ENCODE assay signal across 9 cellular contexts in genomic region chr20:35697696-35698297, GRCh38. TPM values are rescaled to one million over a fixed set of nuclear protein-coding genes. Genes with fewer than 3 reads are reported as not detected.
DNase-seq lines count a peak whose midpoint lies in the region; ATAC-seq and TF ChIP-seq lines count a peak whose summit lies in the region.
"Had no signal": no experiment of that assay in that cellular context is flagged by ENCODE, and none has a peak within 500 bp of the region (broad histone marks: within the 10 kb centered on the region; RNA-seq: fewer than 3 reads in every experiment).

No MANE protein-coding gene starts in this region.

- intact Hi-C loops in testis (cut with DNase I; ENCODE audit: low total_unique reads) (no loop called here), thyroid gland (cut with DNase I) (no loop called here)

- H3K27ac Mint-ChIP-seq in activated naive CD4-positive, alpha-beta T cell treated with anti-CD3 and anti-CD28 coated beads, Interleukin-2, amount 50 U/mL, for 72 hours, result peak overlapping the region; percentile 98

- H3K4me1 ChIP-seq in testis (peaks cover 19% of the 10 kb centered on the region), thyroid gland (peaks cover 4 to 19% of the 10 kb centered on the region in 2 donors)

- DNase-seq in activated effector memory CD4-positive, alpha-beta T cell treated with anti-CD3 and anti-CD28 coated beads, Interleukin-2, amount 50 U/mL, for 16 hours, result peak; percentile 41
- no peak for DNase-seq in activated effector memory CD4-positive, alpha-beta T cell treated with Interleukin-2 at 50 U/mL for 16 hours
- no peak for DNase-seq in activated naive CD4-positive, alpha-beta T cell treated with anti-CD3 and anti-CD28 coated beads, Interleukin-2, amount 50 U/mL, for 72 hours (ENCODE audit: low spot score in 2 of 2)
- DNase-seq in left lobe of liver (ENCODE audit: low spot score) (peak; percentile 23), testis (no peak), thyroid gland (no peak), SW 1271 (lab: John Stamatoyannopoulos, UW) (no peak), NCI-H2107 (lab: John Stamatoyannopoulos, UW) (no peak)
- DNase-seq: stimulated activated CD8-positive, alpha-beta memory T cell treated with anti-CD3 and anti-CD28 coated beads, Interleukin-4, amount 100 ng/mL, for 48 hours had no signal

- no peaks in the 10 kb centered on the region for H3K9me3 ChIP-seq in testis
- H3K9me3 ChIP-seq in thyroid gland, result no peaks in the 10 kb centered on the region

- H3K4me3 ChIP-seq in testis (peak overlapping the region; percentile 92 to 97), thyroid gland (replicated peaks in 1 of 3) (no peak overlapping the region)

- H3K27ac ChIP-seq in testis (no peak overlapping the region), thyroid gland (no peak overlapping the region)

- H3K9me3 Mint-ChIP-seq in activated naive CD4-positive, alpha-beta T cell treated with anti-CD3 and anti-CD28 coated beads, Interleukin-2, amount 50 U/mL, for 72 hours, result no peaks in the 10 kb centered on the region

- no peaks in the 10 kb centered on the region for H3K36me3 ChIP-seq in testis (ENCODE audit: low read depth, missing control alignments)
- H3K36me3 ChIP-seq in thyroid gland, result peaks cover 13 to 19% of the 10 kb centered on the region in 2 donors

- H3K27me3 ChIP-seq in testis (no peaks in the 10 kb centered on the region), thyroid gland (no peaks in the 10 kb centered on the region)

- 40 to 53% methylated on average over 9 of the region's 9 CpGs for WGBS in testis, 2 donors
- 70 to 78% methylated on average over 9 of the region's 9 CpGs for WGBS in thyroid gland, 2 donors

- no peak for TF ChIP-seq CTCF in testis (IDR thresholded peaks at IDR 0.05)
- TF ChIP-seq CTCF in thyroid gland (IDR thresholded peaks at IDR 0.05), result no peak

- no peak for TF ChIP-seq POLR2A in testis (IDR thresholded peaks at IDR 0.05)
- TF ChIP-seq POLR2A in thyroid gland (IDR thresholded peaks at IDR 0.05), result no peak

- ATAC-seq in activated naive CD4-positive, alpha-beta T cell treated with anti-CD3 and anti-CD28 coated beads, Interleukin-2, amount 50 U/mL, for 72 hours, result no peak
- ATAC-seq in left lobe of liver, result no peak

- H3K36me3 Mint-ChIP-seq in activated naive CD4-positive, alpha-beta T cell treated with anti-CD3 and anti-CD28 coated beads, Interleukin-2, amount 50 U/mL, for 72 hours, result peaks cover 17 to 27% of the 10 kb centered on the region in 2 donors

RNA-seq across cellular contexts. Expression of gene NFS1, which starts 1.4 kb away (rescaled TPM):
- total RNA-seq in activated naive CD4-positive, alpha-beta T cell treated with anti-CD3 and anti-CD28 coated beads, Interleukin-2, amount 50 U/mL, for 72 hours, result 10 to 100 TPM; 48.5 to 50.1 TPM
- total RNA-seq in left lobe of liver (60.9 TPM), testis (10 to 100 TPM; 84.1 to 90.6 TPM), thyroid gland (10 to 100 TPM; 21.1 to 45.5 (median 36.3) TPM)
- 86.6 TPM for polyA plus RNA-seq in testis (ENCODE audit: insufficient read depth, low read depth, low replicate concordance)

RNA-seq across cellular contexts. Expression of gene ROMO1, which starts 1.4 kb away (rescaled TPM):
- 100 to 1,000 TPM; 111 to 120 TPM for total RNA-seq in activated naive CD4-positive, alpha-beta T cell treated with anti-CD3 and anti-CD28 coated beads, Interleukin-2, amount 50 U/mL, for 72 hours
- total RNA-seq in left lobe of liver (103 TPM), testis (100 to 1,000 TPM; 200 to 276 TPM), thyroid gland (100 to 1,000 TPM in 3 of 4 donors, 10 to 100 TPM in 1; 64.7 to 402 (median 229) TPM)
- 160 TPM for polyA plus RNA-seq in testis (ENCODE audit: insufficient read depth, low read depth, low replicate concordance)

RNA-seq across cellular contexts. Expression of gene CPNE1, which starts 33.1 kb away (rescaled TPM):
- total RNA-seq in activated naive CD4-positive, alpha-beta T cell treated with anti-CD3 and anti-CD28 coated beads, Interleukin-2, amount 50 U/mL, for 72 hours, result 100 to 1,000 TPM; 332 to 352 TPM
- total RNA-seq in left lobe of liver (42.3 TPM), testis (100 to 1,000 TPM in 1 of 2 donors, 10 to 100 TPM in 1; 60.6 to 103 TPM), thyroid gland (100 to 1,000 TPM in 3 of 4 donors, 10 to 100 TPM in 1; 80.6 to 166 (median 131) TPM)
- polyA plus RNA-seq in testis (ENCODE audit: insufficient read depth, low read depth, low replicate concordance), result 105 TPM

RNA-seq across cellular contexts. Expression of gene RBM12, which starts 33.1 kb away (rescaled TPM):
- 100 to 1,000 TPM; 110 to 116 TPM for total RNA-seq in activated naive CD4-positive, alpha-beta T cell treated with anti-CD3 and anti-CD28 coated beads, Interleukin-2, amount 50 U/mL, for 72 hours
- 19.3 TPM for total RNA-seq in left lobe of liver
- 10 to 100 TPM; 40.8 to 46.3 TPM for total RNA-seq in testis
- polyA plus RNA-seq in testis (ENCODE audit: insufficient read depth, low read depth, low replicate concordance), result 54.9 TPM
- total RNA-seq in thyroid gland, result 10 to 100 TPM; 30.5 to 44.9 (median 35.7) TPM

RNA-seq across cellular contexts. Expression of gene RBM39, which starts 44.3 kb away (rescaled TPM):
- total RNA-seq in activated naive CD4-positive, alpha-beta T cell treated with anti-CD3 and anti-CD28 coated beads, Interleukin-2, amount 50 U/mL, for 72 hours, result 100 to 1,000 TPM; 343 to 380 TPM
- 102 TPM for total RNA-seq in left lobe of liver
- 100 to 1,000 TPM; 273 to 278 TPM for total RNA-seq in testis
- polyA plus RNA-seq in testis (ENCODE audit: insufficient read depth, low read depth, low replicate concordance), result 116 TPM
- 100 to 1,000 TPM; 315 to 475 (median 368) TPM for total RNA-seq in thyroid gland

Comparison
In these comparisons a context has a peak if more than half of its experiments do, and no peak if none do; other contexts are left out.
1. DNase-seq: peak in activated effector memory CD4-positive, alpha-beta T cell treated with anti-CD3 and anti-CD28 coated beads, Interleukin-2, amount 50 U/mL, for 16 hours (single experiment) and left lobe of liver (single experiment); none in activated effector memory CD4-positive, alpha-beta T cell treated with Interleukin-2 at 50 U/mL for 16 hours (single experiment), activated naive CD4-positive, alpha-beta T cell treated with anti-CD3 and anti-CD28 coated beads, Interleukin-2, amount 50 U/mL, for 72 hours (0 of 2), testis (single experiment), thyroid gland (0 of 2), SW 1271 (0 of 2) and NCI-H2107 (single experiment).
2. H3K4me3 ChIP-seq: peak in testis (2 of 2); none in thyroid gland (0 of 3).